2 cellular contexts compared by ENCODE assay signal in the genomic region with DNA sequence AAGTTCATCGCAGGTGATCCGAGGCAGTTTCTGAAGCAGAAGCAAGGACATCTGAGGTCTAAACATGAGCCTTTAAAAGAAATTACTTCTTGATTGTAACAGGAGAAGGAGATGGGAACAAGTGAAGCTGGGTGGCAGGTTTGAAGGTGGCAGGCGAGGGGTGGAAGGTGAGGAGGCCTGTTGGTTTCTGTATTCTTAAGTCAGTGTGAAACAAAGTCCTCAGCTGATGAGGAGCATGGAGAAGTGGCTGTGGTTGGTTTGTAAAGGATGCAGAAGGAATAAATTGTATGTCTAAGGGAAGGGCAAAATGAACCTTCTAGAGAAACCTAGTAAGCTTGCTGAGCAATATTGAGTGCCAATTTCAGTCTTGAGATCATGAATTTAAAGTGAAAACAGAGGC.
TF ChIP-seq lines count a peak whose summit lies in the region.

No MANE protein-coding gene starts in this region.

TF ChIP-seq in K562, 482 proteins besides CTCF, POLR2A, EP300 and RAD21 (continued from another document):
- TF ChIP-seq, protein P1, sequence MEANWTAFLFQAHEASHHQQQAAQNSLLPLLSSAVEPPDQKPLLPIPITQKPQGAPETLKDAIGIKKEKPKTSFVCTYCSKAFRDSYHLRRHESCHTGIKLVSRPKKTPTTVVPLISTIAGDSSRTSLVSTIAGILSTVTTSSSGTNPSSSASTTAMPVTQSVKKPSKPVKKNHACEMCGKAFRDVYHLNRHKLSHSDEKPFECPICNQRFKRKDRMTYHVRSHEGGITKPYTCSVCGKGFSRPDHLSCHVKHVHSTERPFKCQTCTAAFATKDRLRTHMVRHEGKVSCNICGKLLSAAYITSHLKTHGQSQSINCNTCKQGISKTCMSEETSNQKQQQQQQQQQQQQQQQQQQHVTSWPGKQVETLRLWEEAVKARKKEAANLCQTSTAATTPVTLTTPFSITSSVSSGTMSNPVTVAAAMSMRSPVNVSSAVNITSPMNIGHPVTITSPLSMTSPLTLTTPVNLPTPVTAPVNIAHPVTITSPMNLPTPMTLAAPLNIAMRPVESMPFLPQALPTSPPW (CRISPR knock-in tag; IDR thresholded peaks at IDR 0.05): no peak
- TF ChIP-seq ATF4 (CRISPR knock-in tag; IDR thresholded peaks at IDR 0.05) (no peak), ZNF12 (CRISPR knock-in tag; IDR thresholded peaks at IDR 0.05) (no peak), MTA2 (IDR thresholded peaks at IDR 0.05; ENCODE audit: low read depth) (no peak), ARNT (IDR thresholded peaks at IDR 0.05) (no peak), ZNF764 (CRISPR knock-in tag; IDR thresholded peaks at IDR 0.05; ENCODE audit: low read depth) (no peak), ESRRB (CRISPR knock-in tag; IDR thresholded peaks at IDR 0.05; ENCODE audit: borderline replicate concordance) (no peak), NFIC (IDR thresholded peaks at IDR 0.05) (no peak), SMARCC2 (IDR thresholded peaks at IDR 0.05; ENCODE audit: low read depth) (no peak), EP400 (IDR thresholded peaks at IDR 0.05) (no peak)
- TF ChIP-seq, protein P2, sequence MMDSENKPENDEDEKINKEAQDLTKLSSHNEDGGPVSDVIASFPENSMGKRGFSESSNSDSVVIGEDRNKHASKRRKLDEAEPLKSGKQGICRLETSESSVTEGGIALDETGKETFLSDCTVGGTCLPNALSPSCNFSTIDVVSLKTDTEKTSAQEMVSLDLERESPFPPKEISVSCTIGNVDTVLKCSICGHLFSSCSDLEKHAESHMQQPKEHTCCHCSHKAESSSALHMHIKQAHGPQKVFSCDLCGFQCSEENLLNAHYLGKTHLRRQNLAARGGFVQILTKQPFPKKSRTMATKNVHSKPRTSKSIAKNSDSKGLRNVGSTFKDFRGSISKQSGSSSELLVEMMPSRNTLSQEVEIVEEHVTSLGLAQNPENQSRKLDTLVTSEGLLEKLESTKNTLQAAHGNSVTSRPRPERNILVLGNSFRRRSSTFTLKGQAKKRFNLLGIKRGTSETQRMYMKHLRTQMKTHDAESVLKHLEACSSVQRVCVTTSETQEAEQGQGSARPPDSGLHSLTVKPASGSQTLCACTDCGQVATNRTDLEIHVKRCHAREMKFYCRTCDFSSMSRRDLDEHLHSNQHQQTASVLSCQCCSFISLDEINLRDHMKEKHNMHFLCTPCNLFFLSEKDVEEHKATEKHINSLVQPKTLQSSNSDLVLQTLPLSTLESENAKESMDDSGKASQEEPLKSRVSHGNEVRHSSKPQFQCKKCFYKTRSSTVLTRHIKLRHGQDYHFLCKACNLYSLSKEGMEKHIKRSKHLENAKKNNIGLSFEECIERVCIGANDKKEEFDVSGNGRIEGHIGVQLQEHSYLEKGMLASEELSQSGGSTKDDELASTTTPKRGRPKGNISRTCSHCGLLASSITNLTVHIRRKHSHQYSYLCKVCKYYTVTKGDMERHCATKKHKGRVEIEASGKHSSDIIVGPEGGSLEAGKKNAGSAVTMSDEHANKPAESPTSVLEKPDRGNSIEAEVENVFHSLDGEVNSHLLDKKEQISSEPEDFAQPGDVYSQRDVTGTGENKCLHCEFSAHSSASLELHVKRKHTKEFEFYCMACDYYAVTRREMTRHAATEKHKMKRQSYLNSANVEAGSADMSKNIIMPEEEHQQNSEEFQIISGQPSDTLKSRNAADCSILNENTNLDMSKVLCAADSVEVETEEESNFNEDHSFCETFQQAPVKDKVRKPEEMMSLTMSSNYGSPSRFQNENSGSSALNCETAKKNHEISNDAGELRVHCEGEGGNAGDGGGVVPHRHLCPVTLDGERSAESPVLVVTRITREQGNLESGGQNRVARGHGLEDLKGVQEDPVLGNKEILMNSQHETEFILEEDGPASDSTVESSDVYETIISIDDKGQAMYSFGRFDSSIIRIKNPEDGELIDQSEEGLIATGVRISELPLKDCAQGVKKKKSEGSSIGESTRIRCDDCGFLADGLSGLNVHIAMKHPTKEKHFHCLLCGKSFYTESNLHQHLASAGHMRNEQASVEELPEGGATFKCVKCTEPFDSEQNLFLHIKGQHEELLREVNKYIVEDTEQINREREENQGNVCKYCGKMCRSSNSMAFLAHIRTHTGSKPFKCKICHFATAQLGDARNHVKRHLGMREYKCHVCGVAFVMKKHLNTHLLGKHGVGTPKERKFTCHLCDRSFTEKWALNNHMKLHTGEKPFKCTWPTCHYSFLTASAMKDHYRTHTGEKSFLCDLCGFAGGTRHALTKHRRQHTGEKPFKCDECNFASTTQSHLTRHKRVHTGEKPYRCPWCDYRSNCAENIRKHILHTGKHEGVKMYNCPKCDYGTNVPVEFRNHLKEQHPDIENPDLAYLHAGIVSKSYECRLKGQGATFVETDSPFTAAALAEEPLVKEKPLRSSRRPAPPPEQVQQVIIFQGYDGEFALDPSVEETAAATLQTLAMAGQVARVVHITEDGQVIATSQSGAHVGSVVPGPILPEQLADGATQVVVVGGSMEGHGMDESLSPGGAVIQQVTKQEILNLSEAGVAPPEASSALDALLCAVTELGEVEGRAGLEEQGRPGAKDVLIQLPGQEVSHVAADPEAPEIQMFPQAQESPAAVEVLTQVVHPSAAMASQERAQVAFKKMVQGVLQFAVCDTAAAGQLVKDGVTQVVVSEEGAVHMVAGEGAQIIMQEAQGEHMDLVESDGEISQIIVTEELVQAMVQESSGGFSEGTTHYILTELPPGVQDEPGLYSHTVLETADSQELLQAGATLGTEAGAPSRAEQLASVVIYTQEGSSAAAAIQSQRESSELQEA (IDR thresholded peaks at IDR 0.05; ENCODE audit: low read depth): no peak
- TF ChIP-seq, protein P3, sequence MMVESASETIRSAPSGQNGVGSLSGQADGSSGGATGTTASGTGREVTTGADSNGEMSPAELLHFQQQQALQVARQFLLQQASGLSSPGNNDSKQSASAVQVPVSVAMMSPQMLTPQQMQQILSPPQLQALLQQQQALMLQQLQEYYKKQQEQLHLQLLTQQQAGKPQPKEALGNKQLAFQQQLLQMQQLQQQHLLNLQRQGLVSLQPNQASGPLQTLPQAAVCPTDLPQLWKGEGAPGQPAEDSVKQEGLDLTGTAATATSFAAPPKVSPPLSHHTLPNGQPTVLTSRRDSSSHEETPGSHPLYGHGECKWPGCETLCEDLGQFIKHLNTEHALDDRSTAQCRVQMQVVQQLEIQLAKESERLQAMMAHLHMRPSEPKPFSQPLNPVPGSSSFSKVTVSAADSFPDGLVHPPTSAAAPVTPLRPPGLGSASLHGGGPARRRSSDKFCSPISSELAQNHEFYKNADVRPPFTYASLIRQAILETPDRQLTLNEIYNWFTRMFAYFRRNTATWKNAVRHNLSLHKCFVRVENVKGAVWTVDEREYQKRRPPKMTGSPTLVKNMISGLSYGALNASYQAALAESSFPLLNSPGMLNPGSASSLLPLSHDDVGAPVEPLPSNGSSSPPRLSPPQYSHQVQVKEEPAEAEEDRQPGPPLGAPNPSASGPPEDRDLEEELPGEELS (CRISPR knock-in tag; IDR thresholded peaks at IDR 0.05; ENCODE audit: borderline replicate concordance): no peak

TF ChIP-seq in WTC11, 78 proteins besides CTCF, POLR2A, EP300 and RAD21 (continued from another document):
- TF ChIP-seq ATF6 (CRISPR knock-in tag; IDR thresholded peaks at IDR 0.05) (no peak), FOXK1 (CRISPR knock-in tag; IDR thresholded peaks at IDR 0.05) (no peak), OVOL2 (CRISPR knock-in tag; IDR thresholded peaks at IDR 0.05; ENCODE audit: borderline replicate concordance) (no peak), NR1H2 (CRISPR knock-in tag; IDR thresholded peaks at IDR 0.05) (no peak), ZNF396 (CRISPR knock-in tag; IDR thresholded peaks at IDR 0.05; ENCODE audit: borderline replicate concordance) (no peak), IRF1 (CRISPR knock-in tag; IDR thresholded peaks at IDR 0.05) (no peak)
- TF ChIP-seq, protein P4, sequence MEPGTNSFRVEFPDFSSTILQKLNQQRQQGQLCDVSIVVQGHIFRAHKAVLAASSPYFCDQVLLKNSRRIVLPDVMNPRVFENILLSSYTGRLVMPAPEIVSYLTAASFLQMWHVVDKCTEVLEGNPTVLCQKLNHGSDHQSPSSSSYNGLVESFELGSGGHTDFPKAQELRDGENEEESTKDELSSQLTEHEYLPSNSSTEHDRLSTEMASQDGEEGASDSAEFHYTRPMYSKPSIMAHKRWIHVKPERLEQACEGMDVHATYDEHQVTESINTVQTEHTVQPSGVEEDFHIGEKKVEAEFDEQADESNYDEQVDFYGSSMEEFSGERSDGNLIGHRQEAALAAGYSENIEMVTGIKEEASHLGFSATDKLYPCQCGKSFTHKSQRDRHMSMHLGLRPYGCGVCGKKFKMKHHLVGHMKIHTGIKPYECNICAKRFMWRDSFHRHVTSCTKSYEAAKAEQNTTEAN (CRISPR knock-in tag; IDR thresholded peaks at IDR 0.05): no peak
- TF ChIP-seq, protein P5, sequence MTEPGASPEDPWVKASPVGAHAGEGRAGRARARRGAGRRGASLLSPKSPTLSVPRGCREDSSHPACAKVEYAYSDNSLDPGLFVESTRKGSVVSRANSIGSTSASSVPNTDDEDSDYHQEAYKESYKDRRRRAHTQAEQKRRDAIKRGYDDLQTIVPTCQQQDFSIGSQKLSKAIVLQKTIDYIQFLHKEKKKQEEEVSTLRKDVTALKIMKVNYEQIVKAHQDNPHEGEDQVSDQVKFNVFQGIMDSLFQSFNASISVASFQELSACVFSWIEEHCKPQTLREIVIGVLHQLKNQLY (CRISPR knock-in tag; IDR thresholded peaks at IDR 0.05): no peak
- TF ChIP-seq, protein P6, sequence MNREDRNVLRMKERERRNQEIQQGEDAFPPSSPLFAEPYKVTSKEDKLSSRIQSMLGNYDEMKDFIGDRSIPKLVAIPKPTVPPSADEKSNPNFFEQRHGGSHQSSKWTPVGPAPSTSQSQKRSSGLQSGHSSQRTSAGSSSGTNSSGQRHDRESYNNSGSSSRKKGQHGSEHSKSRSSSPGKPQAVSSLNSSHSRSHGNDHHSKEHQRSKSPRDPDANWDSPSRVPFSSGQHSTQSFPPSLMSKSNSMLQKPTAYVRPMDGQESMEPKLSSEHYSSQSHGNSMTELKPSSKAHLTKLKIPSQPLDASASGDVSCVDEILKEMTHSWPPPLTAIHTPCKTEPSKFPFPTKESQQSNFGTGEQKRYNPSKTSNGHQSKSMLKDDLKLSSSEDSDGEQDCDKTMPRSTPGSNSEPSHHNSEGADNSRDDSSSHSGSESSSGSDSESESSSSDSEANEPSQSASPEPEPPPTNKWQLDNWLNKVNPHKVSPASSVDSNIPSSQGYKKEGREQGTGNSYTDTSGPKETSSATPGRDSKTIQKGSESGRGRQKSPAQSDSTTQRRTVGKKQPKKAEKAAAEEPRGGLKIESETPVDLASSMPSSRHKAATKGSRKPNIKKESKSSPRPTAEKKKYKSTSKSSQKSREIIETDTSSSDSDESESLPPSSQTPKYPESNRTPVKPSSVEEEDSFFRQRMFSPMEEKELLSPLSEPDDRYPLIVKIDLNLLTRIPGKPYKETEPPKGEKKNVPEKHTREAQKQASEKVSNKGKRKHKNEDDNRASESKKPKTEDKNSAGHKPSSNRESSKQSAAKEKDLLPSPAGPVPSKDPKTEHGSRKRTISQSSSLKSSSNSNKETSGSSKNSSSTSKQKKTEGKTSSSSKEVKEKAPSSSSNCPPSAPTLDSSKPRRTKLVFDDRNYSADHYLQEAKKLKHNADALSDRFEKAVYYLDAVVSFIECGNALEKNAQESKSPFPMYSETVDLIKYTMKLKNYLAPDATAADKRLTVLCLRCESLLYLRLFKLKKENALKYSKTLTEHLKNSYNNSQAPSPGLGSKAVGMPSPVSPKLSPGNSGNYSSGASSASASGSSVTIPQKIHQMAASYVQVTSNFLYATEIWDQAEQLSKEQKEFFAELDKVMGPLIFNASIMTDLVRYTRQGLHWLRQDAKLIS (CRISPR knock-in tag; IDR thresholded peaks at IDR 0.05; ENCODE audit: borderline replicate concordance): no peak
- TF ChIP-seq, protein P7, sequence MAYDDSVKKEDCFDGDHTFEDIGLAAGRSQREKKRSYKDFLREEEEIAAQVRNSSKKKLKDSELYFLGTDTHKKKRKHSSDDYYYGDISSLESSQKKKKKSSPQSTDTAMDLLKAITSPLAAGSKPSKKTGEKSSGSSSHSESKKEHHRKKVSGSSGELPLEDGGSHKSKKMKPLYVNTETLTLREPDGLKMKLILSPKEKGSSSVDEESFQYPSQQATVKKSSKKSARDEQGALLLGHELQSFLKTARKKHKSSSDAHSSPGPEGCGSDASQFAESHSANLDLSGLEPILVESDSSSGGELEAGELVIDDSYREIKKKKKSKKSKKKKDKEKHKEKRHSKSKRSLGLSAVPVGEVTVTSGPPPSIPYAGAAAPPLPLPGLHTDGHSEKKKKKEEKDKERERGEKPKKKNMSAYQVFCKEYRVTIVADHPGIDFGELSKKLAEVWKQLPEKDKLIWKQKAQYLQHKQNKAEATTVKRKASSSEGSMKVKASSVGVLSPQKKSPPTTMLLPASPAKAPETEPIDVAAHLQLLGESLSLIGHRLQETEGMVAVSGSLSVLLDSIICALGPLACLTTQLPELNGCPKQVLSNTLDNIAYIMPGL (CRISPR knock-in tag; IDR thresholded peaks at IDR 0.05): no peak
